ENCODE assay signal across 14 cellular contexts in the genomic region with DNA sequence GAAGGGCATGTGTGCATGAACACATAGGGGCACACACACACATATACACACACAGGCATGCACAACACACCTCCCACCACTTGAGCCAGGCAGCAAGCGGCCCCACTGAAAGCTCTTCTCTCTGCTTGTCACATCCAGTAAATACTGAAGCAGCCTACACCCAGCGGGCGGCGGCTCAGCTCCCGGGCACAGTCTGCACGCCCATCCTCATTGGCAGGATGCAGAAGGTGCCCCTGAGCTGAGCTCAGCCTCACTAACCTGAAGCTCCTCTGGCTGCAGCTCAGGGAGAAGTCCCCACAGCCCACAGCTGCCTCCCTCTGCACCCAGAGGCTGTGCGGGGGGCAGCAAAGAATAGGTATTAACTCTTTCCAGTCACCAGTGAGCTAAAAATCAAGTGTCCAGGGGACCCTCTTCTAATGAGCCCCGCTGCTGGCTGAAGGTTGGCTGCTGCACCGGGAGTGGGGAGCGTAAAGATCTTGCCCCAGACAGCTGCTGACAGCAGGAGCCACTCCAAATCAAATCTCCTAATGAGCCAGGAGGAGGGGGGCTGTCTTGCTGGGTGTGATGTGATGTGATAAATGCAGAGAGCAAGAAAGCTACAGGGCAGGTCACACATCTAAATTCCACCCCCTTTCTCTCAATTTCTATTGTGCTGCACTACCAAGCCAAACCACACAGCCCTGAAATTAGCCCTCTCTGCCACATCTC. TPM values are rescaled to one million over a fixed set of nuclear protein-coding genes. Genes with fewer than 3 reads are reported as not detected.
DNase-seq lines count a peak whose midpoint lies in the region; ATAC-seq and TF ChIP-seq lines count a peak whose summit lies in the region.
"Had no signal": no experiment of that assay in that cellular context is flagged by ENCODE, and none has a peak within 500 bp of the region (broad histone marks: within the 10 kb centered on the region; RNA-seq: fewer than 3 reads in every experiment).

No MANE protein-coding gene starts in this region.

- no peaks in the 10 kb centered on the region for H3K36me3 Mint-ChIP-seq in CD8-positive, alpha-beta memory T cell
- H3K36me3 Mint-ChIP-seq: activated naive CD4-positive, alpha-beta T cell treated with anti-CD3 and anti-CD28 coated beads, Interleukin-2, amount 50 U/mL, for 72 hours had no signal

- H4K20me1 ChIP-seq in OCI-LY7 (ENCODE audit: insufficient read depth, low read length), result no peaks in the 10 kb centered on the region

- peaks cover 13 to 26% of the 10 kb centered on the region in 2 donors for H3K27me3 Mint-ChIP-seq in CD8-positive, alpha-beta memory T cell

- no peak for TF ChIP-seq CTCF in GM06990 (IDR thresholded peaks at IDR 0.05; ENCODE audit: insufficient read depth, low read length, poor library complexity, severe bottlenecking)
- TF ChIP-seq CTCF in OCI-LY7 (conservative IDR thresholded peaks at IDR 0.05; ENCODE audit: low read length), result no peak
- no peak for TF ChIP-seq CTCF in mucosa of descending colon (IDR thresholded peaks at IDR 0.05)

- POLR2A ChIA-PET in OCI-LY7 (lab: Charles Lee), result interaction anchor here (1.0 to 6.8 kb wide), 5 partner anchors 9 to 67 kb away, joined by 3 to 69 read pairs (median 3); partner anchors contain the start of gene RGS16
- POLR2A ChIA-PET in CD8-positive, alpha-beta memory T cell (lab: Charles Lee), result no interaction called here

- H3K4me3 ChIP-seq in GM06990 (replicated peaks; ENCODE audit: low read depth, low read length) (no peak overlapping the region), OCI-LY7 (ENCODE audit: low read depth, low read length, poor library complexity, severe bottlenecking) (no peak overlapping the region), mucosa of descending colon (no peak overlapping the region)
- H3K4me3 ChIP-seq in CD8-positive, alpha-beta memory T cell (ENCODE audit: low read length), result no peak overlapping the region

- no peaks in the 10 kb centered on the region for H3K9me3 Mint-ChIP-seq in CD8-positive, alpha-beta memory T cell
- H3K9me3 Mint-ChIP-seq: activated CD4-positive, alpha-beta memory T cell treated with anti-CD3 and anti-CD28 coated beads, Interleukin-2, amount 10 ng/mL, durations not matched to agents 7 days and 5 days; activated naive CD4-positive, alpha-beta T cell treated with anti-CD3 and anti-CD28 coated beads, Interleukin-2, amount 50 U/mL, for 72 hours had no signal

- no peaks in the 10 kb centered on the region for H3K9me3 ChIP-seq in OCI-LY7 (ENCODE audit: low read length)
- no peaks in the 10 kb centered on the region for H3K9me3 ChIP-seq in mucosa of descending colon
- no peaks in the 10 kb centered on the region for H3K9me3 ChIP-seq in CD8-positive, alpha-beta memory T cell (ENCODE audit: low read length)

- H3K27ac ChIP-seq in OCI-LY7 (ENCODE audit: low read depth, low read length, poor library complexity, severe bottlenecking), result no peak overlapping the region
- H3K27ac ChIP-seq in CD8-positive, alpha-beta memory T cell (ENCODE audit: low read depth, low read length), result no peak overlapping the region

- BruUV-seq in OCI-LY7 (replicated peaks; lab: Mats Ljungman, UMichigan), result no TSS peak

- H3K36me3 ChIP-seq in GM06990 (ENCODE audit: control insufficient read depth, insufficient read depth, low read length) (no peaks in the 10 kb centered on the region), OCI-LY7 (ENCODE audit: insufficient read depth, low read length) (no peaks in the 10 kb centered on the region), mucosa of descending colon (ENCODE audit: low read depth) (no peaks in the 10 kb centered on the region)
- H3K36me3 ChIP-seq in CD8-positive, alpha-beta memory T cell (ENCODE audit: insufficient read depth, low read length), result no peaks in the 10 kb centered on the region

- H3K27ac Mint-ChIP-seq in CD8-positive, alpha-beta memory T cell, result no peak overlapping the region
- H3K27ac Mint-ChIP-seq: activated CD4-positive, alpha-beta memory T cell treated with anti-CD3 and anti-CD28 coated beads, Interleukin-2, amount 10 ng/mL, durations not matched to agents 7 days and 5 days; activated naive CD4-positive, alpha-beta T cell treated with anti-CD3 and anti-CD28 coated beads, Interleukin-2, amount 50 U/mL, for 72 hours had no signal

- DNase-seq in GM06990 (ENCODE audit: extremely low read depth, insufficient read length) (peak; percentile 23), NCI-H1694 (lab: John Stamatoyannopoulos, UW) (peak; percentile 66), OCI-LY7 (ENCODE audit: low spot score) (no peak), mucosa of descending colon (no peak), medulla oblongata (ENCODE audit: extremely low spot score) (no peak)
- no peak for DNase-seq in CD8-positive, alpha-beta memory T cell
- DNase-seq: activated CD4-positive, alpha-beta memory T cell treated with anti-CD3 and anti-CD28 coated beads, Interleukin-2, amount 10 ng/mL, durations not matched to agents 7 days and 5 days; cortex of kidney; foreskin fibroblast; stimulated activated CD4-positive, alpha-beta T cell treated with anti-CD3 and anti-CD28 coated beads, Interleukin-15, amount 100 ng/mL, for 24 hours had no signal

- H3K4me1 ChIP-seq in OCI-LY7 (ENCODE audit: insufficient read depth, low read length, poor library complexity, severe bottlenecking), result peaks cover 59% of the 10 kb centered on the region
- no peaks in the 10 kb centered on the region for H3K4me1 ChIP-seq in mucosa of descending colon (ENCODE audit: low read depth)
- H3K4me1 ChIP-seq in CD8-positive, alpha-beta memory T cell (ENCODE audit: insufficient read depth, low read length), result no peaks in the 10 kb centered on the region

- H3K9me2 ChIP-seq in OCI-LY7 (ENCODE audit: insufficient read depth, low read length), result no peaks in the 10 kb centered on the region

- no peaks in the 10 kb centered on the region for H3K4me1 Mint-ChIP-seq in CD8-positive, alpha-beta memory T cell

- no peaks in the 10 kb centered on the region for H3K27me3 ChIP-seq in GM06990 (replicated peaks; ENCODE audit: control insufficient read depth, insufficient read depth, low read length)
- H3K27me3 ChIP-seq in CD8-positive, alpha-beta memory T cell (ENCODE audit: insufficient read depth, low read length, poor library complexity, severe bottlenecking), result no peaks in the 10 kb centered on the region

- peak; percentile 25 for ATAC-seq in mucosa of descending colon
- ATAC-seq in HG02885 (IDR thresholded peaks at IDR 0.05; ENCODE audit: poor library complexity, unreplicated experiment), result no peak
- ATAC-seq in GM18868 (IDR thresholded peaks at IDR 0.05; ENCODE audit: unreplicated experiment), result no peak
- ATAC-seq: activated naive CD4-positive, alpha-beta T cell treated with anti-CD3 and anti-CD28 coated beads, Interleukin-2, amount 50 U/mL, for 72 hours had no signal

- H3K79me2 ChIP-seq in OCI-LY7 (ENCODE audit: insufficient read depth, low read depth, low read length), result no peaks in the 10 kb centered on the region

- H3K4me2 ChIP-seq in OCI-LY7 (ENCODE audit: low read length), result peak overlapping the region; percentile 45

- CTCF ChIA-PET in OCI-LY7 (lab: Charles Lee; ENCODE audit: unreplicated experiment), result interaction anchor here (1.3 to 1.5 kb wide), 2 partner anchors 9 to 24 kb away, joined by 4 to 6 read pairs; no protein-coding TSS in a partner anchor
- CTCF ChIA-PET in CD8-positive, alpha-beta memory T cell (lab: Charles Lee), result no interaction called here

- no peak overlapping the region for H3K4me3 Mint-ChIP-seq in CD8-positive, alpha-beta memory T cell
- H3K4me3 Mint-ChIP-seq: activated CD4-positive, alpha-beta memory T cell treated with anti-CD3 and anti-CD28 coated beads, Interleukin-2, amount 10 ng/mL, durations not matched to agents 7 days and 5 days had no signal

- no peak overlapping the region for H2AFZ ChIP-seq in OCI-LY7 (ENCODE audit: low read length)

- intact Hi-C loops in OCI-LY7 (cut with micrococcal nuclease; ENCODE audit: unreplicated experiment), result no loop called here
- intact Hi-C loops in mucosa of descending colon (cut with DNase I, micrococcal nuclease), result no loop called here

RNA-seq across cellular contexts. Expression of gene RGS8, which starts 12.5 kb away (rescaled TPM):
- 0.10 TPM in 1 of 2 replicates, not detected in the other for total RNA-seq in OCI-LY7 (2014; rRNA removed; shearing (Covaris generic))
- total RNA-seq in OCI-LY7 (2022) (0.31 and 1.2 TPM in 2 replicates), mucosa of descending colon (not detected)
- not detected for total RNA-seq in CD8-positive, alpha-beta memory T cell
- not detected for polyA plus RNA-seq in CD8-positive, alpha-beta memory T cell
- total RNA-seq: activated CD4-positive, alpha-beta memory T cell treated with anti-CD3 and anti-CD28 coated beads, Interleukin-2, amount 10 ng/mL, durations not matched to agents 7 days and 5 days; activated naive CD4-positive, alpha-beta T cell treated with anti-CD3 and anti-CD28 coated beads, Interleukin-2, amount 50 U/mL, for 72 hours; T-helper 2 cell treated with Interferon-gamma antibody and Interleukin-4, amounts not matched to agents 100 ng/mL and 5 ng/mL, for 36 hours had no signal

Comparison
In these comparisons a context has a peak if more than half of its experiments do, and no peak if none do; other contexts are left out.
1. DNase-seq: peak in GM06990 (single experiment) and NCI-H1694 (single experiment); none in OCI-LY7 (single experiment), mucosa of descending colon (0 of 3), medulla oblongata (single experiment) and CD8-positive, alpha-beta memory T cell (0 of 5).